ENCODE assay signal across 1 cellular context in genomic region chr17:46940692-46941404, GRCh38.
A peak's percentile ranks its signal among the peaks of the same experiment; 100 is the strongest.
TF ChIP-seq lines count a peak whose summit lies in the region.

No MANE protein-coding gene starts in this region.

TF ChIP-seq in HepG2, 621 proteins besides CTCF, POLR2A, EP300 and RAD21 (continued from another document and continues in another):
- TF ChIP-seq ZNF800 (CRISPR knock-in tag; IDR thresholded peaks at IDR 0.05) (0 out of 2 replicates have a peak, but pooled peaks have one; percentile 59), ZNF580 (CRISPR knock-in tag; IDR thresholded peaks at IDR 0.05; ENCODE audit: borderline replicate concordance, low read depth) (peak; percentile 82; the same call in 1 of the 2 replicates), NPAS2 (CRISPR knock-in tag; IDR thresholded peaks at IDR 0.05; ENCODE audit: borderline replicate concordance) (no peak), NR3C1 (CRISPR knock-in tag; IDR thresholded peaks at IDR 0.05) (no peak), RELA (CRISPR knock-in tag; IDR thresholded peaks at IDR 0.05) (no peak), KLF12 (CRISPR knock-in tag; IDR thresholded peaks at IDR 0.05; ENCODE audit: borderline replicate concordance) (0 out of 2 replicates have a peak, but pooled peaks have one; percentile 61), ZNF674 (CRISPR knock-in tag; IDR thresholded peaks at IDR 0.05; ENCODE audit: low read depth) (no peak), ZBTB7B (CRISPR knock-in tag; IDR thresholded peaks at IDR 0.05) (no peak), ZNF891 (CRISPR knock-in tag; IDR thresholded peaks at IDR 0.05) (no peak), HOXA3 (CRISPR knock-in tag; IDR thresholded peaks at IDR 0.05) (peak; percentile 63), KMT2A (CRISPR knock-in tag; IDR thresholded peaks at IDR 0.05) (peak; percentile 50; the same call in 1 of the 2 replicates), KDM2A (CRISPR knock-in tag; IDR thresholded peaks at IDR 0.05; ENCODE audit: borderline replicate concordance, low read depth) (peak; percentile 83; the same call in 1 of the 2 replicates), EEA1 (CRISPR knock-in tag; IDR thresholded peaks at IDR 0.05; ENCODE audit: borderline replicate concordance) (no peak), GTF2F1 (IDR thresholded peaks at IDR 0.05; ENCODE audit: low read length) (0 out of 2 replicates have a peak, but pooled peaks have one; percentile 70), ARID3A (IDR thresholded peaks at IDR 0.05; ENCODE audit: low read depth, low read length) (peak; percentile 34; the same call in 1 of the 2 replicates), KDM6A (CRISPR knock-in tag; IDR thresholded peaks at IDR 0.05; ENCODE audit: low read depth) (no peak), ZNF230 (CRISPR knock-in tag; IDR thresholded peaks at IDR 0.05) (0 out of 2 replicates have a peak, but pooled peaks have one; percentile 47), ZNF775 (CRISPR knock-in tag; IDR thresholded peaks at IDR 0.05; ENCODE audit: borderline replicate concordance) (no peak), TEF (CRISPR knock-in tag; IDR thresholded peaks at IDR 0.05) (no peak), SMC3 (IDR thresholded peaks at IDR 0.05; ENCODE audit: low read length) (peak; percentile 94), ZNF766 (CRISPR knock-in tag; IDR thresholded peaks at IDR 0.05; ENCODE audit: borderline replicate concordance) (peak; percentile 57; the same call in 1 of the 2 replicates), KDM5B (CRISPR knock-in tag; IDR thresholded peaks at IDR 0.05; ENCODE audit: borderline replicate concordance) (peak; percentile 66; the same call in 1 of the 2 replicates), BCL6 (CRISPR knock-in tag; IDR thresholded peaks at IDR 0.05) (peak; percentile 52), SKIL (CRISPR knock-in tag; IDR thresholded peaks at IDR 0.05; ENCODE audit: borderline replicate concordance) (peak; percentile 21; the same call in 1 of the 2 replicates), ZNF460 (CRISPR knock-in tag; IDR thresholded peaks at IDR 0.05; ENCODE audit: borderline replicate concordance) (no peak), HDAC6 (IDR thresholded peaks at IDR 0.05; ENCODE audit: low read depth, low read length) (no peak), CENPX (CRISPR knock-in tag; IDR thresholded peaks at IDR 0.05) (no peak), MTF2 (CRISPR knock-in tag; IDR thresholded peaks at IDR 0.05; ENCODE audit: borderline replicate concordance) (no peak), IRF1 (CRISPR knock-in tag; IDR thresholded peaks at IDR 0.05; ENCODE audit: low read depth) (no peak), MTA1 (CRISPR knock-in tag; IDR thresholded peaks at IDR 0.05; ENCODE audit: borderline replicate concordance) (no peak), ZNF256 (CRISPR knock-in tag; conservative IDR thresholded peaks at IDR 0.05) (no peak), KDM4B (CRISPR knock-in tag; IDR thresholded peaks at IDR 0.05) (0 out of 2 replicates have a peak, but pooled peaks have one; percentile 35), GLMP (CRISPR knock-in tag; IDR thresholded peaks at IDR 0.05; ENCODE audit: borderline replicate concordance) (no peak), ZNF615 (CRISPR knock-in tag; IDR thresholded peaks at IDR 0.05; ENCODE audit: borderline replicate concordance) (no peak), NONO (IDR thresholded peaks at IDR 0.05) (no peak), NONO (CRISPR knock-in tag; conservative IDR thresholded peaks at IDR 0.05) (peak; percentile 83), RERE (CRISPR knock-in tag; IDR thresholded peaks at IDR 0.05; ENCODE audit: low read depth) (no peak), NKX3-1 (CRISPR knock-in tag; IDR thresholded peaks at IDR 0.05) (no peak), HNRNPL (IDR thresholded peaks at IDR 0.05; ENCODE audit: low read depth, low read length) (no peak), HCFC1 (IDR thresholded peaks at IDR 0.05; ENCODE audit: low read depth, low read length) (no peak), USF2 (IDR thresholded peaks at IDR 0.05; ENCODE audit: low read depth, low read length) (peak; percentile 53; the same call in 1 of the 2 replicates), USF2 (CRISPR knock-in tag; IDR thresholded peaks at IDR 0.05; ENCODE audit: borderline replicate concordance) (peak; percentile 73; the same call in 1 of the 2 replicates), IRF2 (CRISPR knock-in tag; IDR thresholded peaks at IDR 0.05) (peak; percentile 69; the same call in 1 of the 2 replicates), ZBTB7A (CRISPR knock-in tag; IDR thresholded peaks at IDR 0.05) (no peak), ZNF333 (CRISPR knock-in tag; IDR thresholded peaks at IDR 0.05; ENCODE audit: borderline replicate concordance) (no peak), FOXK1 (CRISPR knock-in tag; IDR thresholded peaks at IDR 0.05; ENCODE audit: borderline replicate concordance, low read depth) (peak; percentile 62; the same call in 1 of the 2 replicates), JUN (CRISPR knock-in tag; IDR thresholded peaks at IDR 0.05) (no peak), GLI4 (CRISPR knock-in tag; IDR thresholded peaks at IDR 0.05; ENCODE audit: borderline replicate concordance) (no peak), ISX (CRISPR knock-in tag; conservative IDR thresholded peaks at IDR 0.05) (no peak), ZKSCAN8 (CRISPR knock-in tag; IDR thresholded peaks at IDR 0.05; ENCODE audit: borderline replicate concordance) (0 out of 2 replicates have a peak, but pooled peaks have one; percentile 66), HNRNPK (IDR thresholded peaks at IDR 0.05; ENCODE audit: low read depth, low read length, poor library complexity, severe bottlenecking) (no peak), ZSCAN25 (CRISPR knock-in tag; IDR thresholded peaks at IDR 0.05) (no peak), ZFP41 (CRISPR knock-in tag; IDR thresholded peaks at IDR 0.05; ENCODE audit: borderline replicate concordance) (no peak), ZNF543 (CRISPR knock-in tag; IDR thresholded peaks at IDR 0.05) (no peak), FLYWCH1 (CRISPR knock-in tag; IDR thresholded peaks at IDR 0.05) (no peak)
